In the genomic region with DNA sequence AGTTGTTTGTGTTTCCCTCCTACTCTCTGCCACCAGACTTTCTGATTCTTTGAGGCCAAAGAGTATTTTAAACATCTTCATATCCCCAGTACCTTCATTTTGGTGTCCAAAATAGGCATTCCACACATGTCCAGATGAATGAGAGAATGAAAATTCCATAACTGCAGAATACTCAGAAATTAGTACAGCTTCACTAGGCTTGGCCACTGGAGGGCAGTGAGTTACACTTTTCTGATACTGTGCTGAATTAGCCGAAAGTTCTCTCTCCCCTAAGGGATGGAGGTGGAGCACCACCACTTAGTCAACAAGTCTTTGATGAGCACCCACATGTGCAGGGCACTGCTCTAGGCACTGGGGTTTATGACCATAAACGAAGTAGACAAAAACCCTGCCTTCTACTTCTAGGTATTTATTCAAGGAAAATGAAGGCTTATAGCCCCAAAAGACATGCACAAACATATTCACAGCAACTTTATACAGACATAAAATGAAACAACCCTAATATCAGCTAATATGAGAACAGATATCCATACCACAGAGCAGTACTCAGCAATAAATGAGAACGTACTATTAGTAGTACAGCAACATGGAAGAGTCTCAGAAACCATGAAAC, we compare ENCODE assay signal across 1 cellular context.
TF ChIP-seq lines count a peak whose summit lies in the region.

No MANE protein-coding gene starts in this region.

TF ChIP-seq in endothelial cell of umbilical vein, 7 proteins besides CTCF, POLR2A, EP300 and RAD21:
- TF ChIP-seq JUN (IDR thresholded peaks at IDR 0.05; ENCODE audit: borderline replicate concordance, insufficient read depth, insufficient read length, low read depth) (no peak), POLR2AphosphoS5 (IDR thresholded peaks at IDR 0.05; ENCODE audit: insufficient read depth, low read depth, low read length) (no peak), MYC (IDR thresholded peaks at IDR 0.05; ENCODE audit: low read depth, low read length) (no peak)
